2 cellular contexts compared by ENCODE assay signal in genomic region chr4:183095199-183095512, GRCh38.
TF ChIP-seq lines count a peak whose summit lies in the region.

No MANE protein-coding gene starts in this region.

TF ChIP-seq in HepG2, 621 proteins besides CTCF, POLR2A, EP300 and RAD21:
- TF ChIP-seq ZBTB33 (CRISPR knock-in tag; IDR thresholded peaks at IDR 0.05) (no peak), ZNF460 (CRISPR knock-in tag; IDR thresholded peaks at IDR 0.05; ENCODE audit: borderline replicate concordance) (no peak), TOE1 (CRISPR knock-in tag; IDR thresholded peaks at IDR 0.05) (no peak), KMT2B (CRISPR knock-in tag; IDR thresholded peaks at IDR 0.05) (no peak), NR0B2 (CRISPR knock-in tag; IDR thresholded peaks at IDR 0.05) (no peak), STAT6 (CRISPR knock-in tag; IDR thresholded peaks at IDR 0.05; ENCODE audit: borderline replicate concordance) (peak; percentile 49; the same call in 1 of the 2 replicates), NCOR1 (IDR thresholded peaks at IDR 0.05; ENCODE audit: borderline replicate concordance, low read length) (peak; percentile 10; the same call in 1 of the 2 replicates), ARNT2 (CRISPR knock-in tag; IDR thresholded peaks at IDR 0.05; ENCODE audit: low read depth) (no peak), ASH2L (IDR thresholded peaks at IDR 0.05; ENCODE audit: insufficient read length, low read depth, low read length) (peak; percentile 5), ZNF296 (CRISPR knock-in tag; conservative IDR thresholded peaks at IDR 0.05) (no peak), ARID2 (CRISPR knock-in tag; IDR thresholded peaks at IDR 0.05; ENCODE audit: borderline replicate concordance) (no peak)

TF ChIP-seq in H1, 55 proteins besides CTCF, POLR2A, EP300 and RAD21:
- TF ChIP-seq HDAC6 (IDR thresholded peaks at IDR 0.05; ENCODE audit: low read depth, low read length) (no peak), BRCA1 (IDR thresholded peaks at IDR 0.05; ENCODE audit: low read depth, low read length) (no peak), CREB1 (IDR thresholded peaks at IDR 0.05) (no peak), BCL11A (IDR thresholded peaks at IDR 0.05; ENCODE audit: low read depth in 2 of 2, low read length in 2 of 2) (no peak), EGR1 (IDR thresholded peaks at IDR 0.05; ENCODE audit: borderline replicate concordance, low read depth, low read length) (no peak), JUND (IDR thresholded peaks at IDR 0.05; ENCODE audit: low read length) (no peak), NANOG (IDR thresholded peaks at IDR 0.05; ENCODE audit: insufficient read depth, low read depth, low read length, poor library complexity, severe bottlenecking) (no peak), RNF2 (IDR thresholded peaks at IDR 0.05; ENCODE audit: borderline replicate concordance, low read depth, low read length, missing control alignments, poor library complexity, severe bottlenecking) (no peak), RXRA (IDR thresholded peaks at IDR 0.05; ENCODE audit: insufficient read depth, low read depth, low read length) (no peak), SAP30 (IDR thresholded peaks at IDR 0.05; ENCODE audit: insufficient read depth, insufficient replicate concordance, low read length) (no peak), TBP (IDR thresholded peaks at IDR 0.05; ENCODE audit: low read depth, low read length) (no peak), KDM5A (IDR thresholded peaks at IDR 0.05; ENCODE audit: low read length) (no peak), NRF1 (IDR thresholded peaks at IDR 0.05; ENCODE audit: low read depth, low read length) (no peak), SRF (IDR thresholded peaks at IDR 0.05; ENCODE audit: low read depth, low read length) (no peak), TAF7 (optimal IDR thresholded peaks at IDR 0.05; ENCODE audit: borderline replicate concordance, low read depth, low read length) (no peak)
